In the genomic region with DNA sequence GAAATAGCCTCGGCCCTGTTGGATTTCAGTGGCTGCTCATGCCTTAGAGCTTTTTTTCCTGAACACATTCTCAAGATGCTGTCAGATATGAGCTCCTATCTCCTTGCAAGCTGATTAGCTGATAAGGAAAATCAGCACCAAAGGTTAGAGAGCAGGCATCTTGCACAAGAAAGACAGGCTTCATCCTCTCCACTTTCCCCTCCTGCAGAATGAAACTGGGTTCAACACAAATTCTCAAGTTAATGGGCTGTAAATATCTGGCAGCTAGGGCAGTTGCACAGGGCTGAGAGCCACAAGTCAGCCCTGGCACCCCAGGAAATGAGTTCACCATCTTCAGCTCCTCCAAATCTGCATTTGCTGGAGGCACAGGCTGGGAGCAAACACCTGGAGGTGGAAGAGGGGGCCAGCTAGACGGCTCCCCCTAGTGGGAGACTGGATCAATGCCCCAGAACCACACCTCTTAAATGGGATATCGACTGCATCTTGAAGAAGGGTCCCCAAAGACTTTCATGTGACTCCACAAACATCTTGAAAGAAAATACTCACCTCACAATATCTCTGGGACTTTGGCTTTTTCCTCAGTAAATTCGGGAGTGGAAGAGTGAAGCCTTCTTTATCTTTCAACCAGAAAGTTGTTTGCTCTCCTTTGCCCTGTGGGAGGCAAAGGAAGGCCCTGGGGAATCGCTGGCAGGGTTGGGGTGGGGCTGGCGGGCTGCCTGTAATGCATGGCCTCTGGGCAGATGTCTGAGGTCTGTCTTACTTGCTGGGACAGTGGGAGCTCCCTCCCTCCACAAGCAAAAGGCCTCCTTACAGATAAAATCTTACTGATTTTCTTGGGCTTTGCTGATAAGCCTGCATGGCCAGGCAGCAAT, we compare ENCODE assay signal across 1 cellular context.
TF ChIP-seq lines count a peak whose summit lies in the region.

No MANE protein-coding gene starts in this region.

TF ChIP-seq in HepG2, 621 proteins besides CTCF, POLR2A, EP300 and RAD21 (continued from another document and continues in another):
- TF ChIP-seq, protein P1, sequence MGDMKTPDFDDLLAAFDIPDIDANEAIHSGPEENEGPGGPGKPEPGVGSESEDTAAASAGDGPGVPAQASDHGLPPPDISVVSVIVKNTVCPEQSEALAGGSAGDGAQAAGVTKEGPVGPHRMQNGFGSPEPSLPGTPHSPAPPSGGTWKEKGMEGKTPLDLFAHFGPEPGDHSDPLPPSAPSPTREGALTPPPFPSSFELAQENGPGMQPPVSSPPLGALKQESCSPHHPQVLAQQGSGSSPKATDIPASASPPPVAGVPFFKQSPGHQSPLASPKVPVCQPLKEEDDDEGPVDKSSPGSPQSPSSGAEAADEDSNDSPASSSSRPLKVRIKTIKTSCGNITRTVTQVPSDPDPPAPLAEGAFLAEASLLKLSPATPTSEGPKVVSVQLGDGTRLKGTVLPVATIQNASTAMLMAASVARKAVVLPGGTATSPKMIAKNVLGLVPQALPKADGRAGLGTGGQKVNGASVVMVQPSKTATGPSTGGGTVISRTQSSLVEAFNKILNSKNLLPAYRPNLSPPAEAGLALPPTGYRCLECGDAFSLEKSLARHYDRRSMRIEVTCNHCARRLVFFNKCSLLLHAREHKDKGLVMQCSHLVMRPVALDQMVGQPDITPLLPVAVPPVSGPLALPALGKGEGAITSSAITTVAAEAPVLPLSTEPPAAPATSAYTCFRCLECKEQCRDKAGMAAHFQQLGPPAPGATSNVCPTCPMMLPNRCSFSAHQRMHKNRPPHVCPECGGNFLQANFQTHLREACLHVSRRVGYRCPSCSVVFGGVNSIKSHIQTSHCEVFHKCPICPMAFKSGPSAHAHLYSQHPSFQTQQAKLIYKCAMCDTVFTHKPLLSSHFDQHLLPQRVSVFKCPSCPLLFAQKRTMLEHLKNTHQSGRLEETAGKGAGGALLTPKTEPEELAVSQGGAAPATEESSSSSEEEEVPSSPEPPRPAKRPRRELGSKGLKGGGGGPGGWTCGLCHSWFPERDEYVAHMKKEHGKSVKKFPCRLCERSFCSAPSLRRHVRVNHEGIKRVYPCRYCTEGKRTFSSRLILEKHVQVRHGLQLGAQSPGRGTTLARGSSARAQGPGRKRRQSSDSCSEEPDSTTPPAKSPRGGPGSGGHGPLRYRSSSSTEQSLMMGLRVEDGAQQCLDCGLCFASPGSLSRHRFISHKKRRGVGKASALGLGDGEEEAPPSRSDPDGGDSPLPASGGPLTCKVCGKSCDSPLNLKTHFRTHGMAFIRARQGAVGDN (CRISPR knock-in tag; IDR thresholded peaks at IDR 0.05), result peak; percentile 54
- TF ChIP-seq, protein P2, sequence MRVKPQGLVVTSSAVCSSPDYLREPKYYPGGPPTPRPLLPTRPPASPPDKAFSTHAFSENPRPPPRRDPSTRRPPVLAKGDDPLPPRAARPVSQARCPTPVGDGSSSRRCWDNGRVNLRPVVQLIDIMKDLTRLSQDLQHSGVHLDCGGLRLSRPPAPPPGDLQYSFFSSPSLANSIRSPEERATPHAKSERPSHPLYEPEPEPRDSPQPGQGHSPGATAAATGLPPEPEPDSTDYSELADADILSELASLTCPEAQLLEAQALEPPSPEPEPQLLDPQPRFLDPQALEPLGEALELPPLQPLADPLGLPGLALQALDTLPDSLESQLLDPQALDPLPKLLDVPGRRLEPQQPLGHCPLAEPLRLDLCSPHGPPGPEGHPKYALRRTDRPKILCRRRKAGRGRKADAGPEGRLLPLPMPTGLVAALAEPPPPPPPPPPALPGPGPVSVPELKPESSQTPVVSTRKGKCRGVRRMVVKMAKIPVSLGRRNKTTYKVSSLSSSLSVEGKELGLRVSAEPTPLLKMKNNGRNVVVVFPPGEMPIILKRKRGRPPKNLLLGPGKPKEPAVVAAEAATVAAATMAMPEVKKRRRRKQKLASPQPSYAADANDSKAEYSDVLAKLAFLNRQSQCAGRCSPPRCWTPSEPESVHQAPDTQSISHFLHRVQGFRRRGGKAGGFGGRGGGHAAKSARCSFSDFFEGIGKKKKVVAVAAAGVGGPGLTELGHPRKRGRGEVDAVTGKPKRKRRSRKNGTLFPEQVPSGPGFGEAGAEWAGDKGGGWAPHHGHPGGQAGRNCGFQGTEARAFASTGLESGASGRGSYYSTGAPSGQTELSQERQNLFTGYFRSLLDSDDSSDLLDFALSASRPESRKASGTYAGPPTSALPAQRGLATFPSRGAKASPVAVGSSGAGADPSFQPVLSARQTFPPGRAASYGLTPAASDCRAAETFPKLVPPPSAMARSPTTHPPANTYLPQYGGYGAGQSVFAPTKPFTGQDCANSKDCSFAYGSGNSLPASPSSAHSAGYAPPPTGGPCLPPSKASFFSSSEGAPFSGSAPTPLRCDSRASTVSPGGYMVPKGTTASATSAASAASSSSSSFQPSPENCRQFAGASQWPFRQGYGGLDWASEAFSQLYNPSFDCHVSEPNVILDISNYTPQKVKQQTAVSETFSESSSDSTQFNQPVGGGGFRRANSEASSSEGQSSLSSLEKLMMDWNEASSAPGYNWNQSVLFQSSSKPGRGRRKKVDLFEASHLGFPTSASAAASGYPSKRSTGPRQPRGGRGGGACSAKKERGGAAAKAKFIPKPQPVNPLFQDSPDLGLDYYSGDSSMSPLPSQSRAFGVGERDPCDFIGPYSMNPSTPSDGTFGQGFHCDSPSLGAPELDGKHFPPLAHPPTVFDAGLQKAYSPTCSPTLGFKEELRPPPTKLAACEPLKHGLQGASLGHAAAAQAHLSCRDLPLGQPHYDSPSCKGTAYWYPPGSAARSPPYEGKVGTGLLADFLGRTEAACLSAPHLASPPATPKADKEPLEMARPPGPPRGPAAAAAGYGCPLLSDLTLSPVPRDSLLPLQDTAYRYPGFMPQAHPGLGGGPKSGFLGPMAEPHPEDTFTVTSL (CRISPR knock-in tag; IDR thresholded peaks at IDR 0.05; ENCODE audit: borderline replicate concordance), result no peak
- no peak for TF ChIP-seq MIER2 (CRISPR knock-in tag; IDR thresholded peaks at IDR 0.05)
- 0 out of 2 replicates have a peak, but pooled peaks have one; percentile 16 for TF ChIP-seq FOXK1 (CRISPR knock-in tag; IDR thresholded peaks at IDR 0.05; ENCODE audit: borderline replicate concordance, low read depth)
- TF ChIP-seq HOXA3 (CRISPR knock-in tag; IDR thresholded peaks at IDR 0.05), result peak; percentile 25; the same call in 1 of the 2 replicates
- TF ChIP-seq KLF16 (CRISPR knock-in tag; IDR thresholded peaks at IDR 0.05), result peak in 1 of 2 experiments; percentile 51; a peak in 1 of 4 replicates
- no peak for TF ChIP-seq XBP1 (CRISPR knock-in tag; IDR thresholded peaks at IDR 0.05)
- peak; percentile 24; the same call in 1 of the 2 replicates for TF ChIP-seq ZNF331 (CRISPR knock-in tag; IDR thresholded peaks at IDR 0.05)
- TF ChIP-seq XRCC5 (optimal IDR thresholded peaks at IDR 0.05; ENCODE audit: low read length), result peak; percentile 49
- peak; percentile 44 for TF ChIP-seq TEAD3 (CRISPR knock-in tag; optimal IDR thresholded peaks at IDR 0.05; ENCODE audit: borderline replicate concordance)
- peak; percentile 59 for TF ChIP-seq MED1 (CRISPR knock-in tag; IDR thresholded peaks at IDR 0.05)
- TF ChIP-seq, protein P3, sequence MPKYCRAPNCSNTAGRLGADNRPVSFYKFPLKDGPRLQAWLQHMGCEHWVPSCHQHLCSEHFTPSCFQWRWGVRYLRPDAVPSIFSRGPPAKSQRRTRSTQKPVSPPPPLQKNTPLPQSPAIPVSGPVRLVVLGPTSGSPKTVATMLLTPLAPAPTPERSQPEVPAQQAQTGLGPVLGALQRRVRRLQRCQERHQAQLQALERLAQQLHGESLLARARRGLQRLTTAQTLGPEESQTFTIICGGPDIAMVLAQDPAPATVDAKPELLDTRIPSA (CRISPR knock-in tag; IDR thresholded peaks at IDR 0.05; ENCODE audit: borderline replicate concordance), result no peak; the same call in 1 of the 2 replicates
- no peak for TF ChIP-seq TGIF2 (CRISPR knock-in tag; IDR thresholded peaks at IDR 0.05)
- TF ChIP-seq, protein P4, sequence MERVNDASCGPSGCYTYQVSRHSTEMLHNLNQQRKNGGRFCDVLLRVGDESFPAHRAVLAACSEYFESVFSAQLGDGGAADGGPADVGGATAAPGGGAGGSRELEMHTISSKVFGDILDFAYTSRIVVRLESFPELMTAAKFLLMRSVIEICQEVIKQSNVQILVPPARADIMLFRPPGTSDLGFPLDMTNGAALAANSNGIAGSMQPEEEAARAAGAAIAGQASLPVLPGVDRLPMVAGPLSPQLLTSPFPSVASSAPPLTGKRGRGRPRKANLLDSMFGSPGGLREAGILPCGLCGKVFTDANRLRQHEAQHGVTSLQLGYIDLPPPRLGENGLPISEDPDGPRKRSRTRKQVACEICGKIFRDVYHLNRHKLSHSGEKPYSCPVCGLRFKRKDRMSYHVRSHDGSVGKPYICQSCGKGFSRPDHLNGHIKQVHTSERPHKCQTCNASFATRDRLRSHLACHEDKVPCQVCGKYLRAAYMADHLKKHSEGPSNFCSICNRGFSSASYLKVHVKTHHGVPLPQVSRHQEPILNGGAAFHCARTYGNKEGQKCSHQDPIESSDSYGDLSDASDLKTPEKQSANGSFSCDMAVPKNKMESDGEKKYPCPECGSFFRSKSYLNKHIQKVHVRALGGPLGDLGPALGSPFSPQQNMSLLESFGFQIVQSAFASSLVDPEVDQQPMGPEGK (CRISPR knock-in tag; IDR thresholded peaks at IDR 0.05), result peak; percentile 36; the same call in 1 of the 2 replicates
- TF ChIP-seq, protein P5, sequence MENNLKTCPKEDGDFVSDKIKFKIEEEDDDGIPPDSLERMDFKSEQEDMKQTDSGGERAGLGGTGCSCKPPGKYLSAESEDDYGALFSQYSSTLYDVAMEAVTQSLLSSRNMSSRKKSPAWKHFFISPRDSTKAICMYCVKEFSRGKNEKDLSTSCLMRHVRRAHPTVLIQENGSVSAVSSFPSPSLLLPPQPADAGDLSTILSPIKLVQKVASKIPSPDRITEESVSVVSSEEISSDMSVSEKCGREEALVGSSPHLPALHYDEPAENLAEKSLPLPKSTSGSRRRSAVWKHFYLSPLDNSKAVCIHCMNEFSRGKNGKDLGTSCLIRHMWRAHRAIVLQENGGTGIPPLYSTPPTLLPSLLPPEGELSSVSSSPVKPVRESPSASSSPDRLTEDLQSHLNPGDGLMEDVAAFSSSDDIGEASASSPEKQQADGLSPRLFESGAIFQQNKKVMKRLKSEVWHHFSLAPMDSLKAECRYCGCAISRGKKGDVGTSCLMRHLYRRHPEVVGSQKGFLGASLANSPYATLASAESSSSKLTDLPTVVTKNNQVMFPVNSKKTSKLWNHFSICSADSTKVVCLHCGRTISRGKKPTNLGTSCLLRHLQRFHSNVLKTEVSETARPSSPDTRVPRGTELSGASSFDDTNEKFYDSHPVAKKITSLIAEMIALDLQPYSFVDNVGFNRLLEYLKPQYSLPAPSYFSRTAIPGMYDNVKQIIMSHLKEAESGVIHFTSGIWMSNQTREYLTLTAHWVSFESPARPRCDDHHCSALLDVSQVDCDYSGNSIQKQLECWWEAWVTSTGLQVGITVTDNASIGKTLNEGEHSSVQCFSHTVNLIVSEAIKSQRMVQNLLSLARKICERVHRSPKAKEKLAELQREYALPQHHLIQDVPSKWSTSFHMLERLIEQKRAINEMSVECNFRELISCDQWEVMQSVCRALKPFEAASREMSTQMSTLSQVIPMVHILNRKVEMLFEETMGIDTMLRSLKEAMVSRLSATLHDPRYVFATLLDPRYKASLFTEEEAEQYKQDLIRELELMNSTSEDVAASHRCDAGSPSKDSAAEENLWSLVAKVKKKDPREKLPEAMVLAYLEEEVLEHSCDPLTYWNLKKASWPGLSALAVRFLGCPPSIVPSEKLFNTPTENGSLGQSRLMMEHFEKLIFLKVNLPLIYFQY (CRISPR knock-in tag; IDR thresholded peaks at IDR 0.05; ENCODE audit: borderline replicate concordance), result no peak
- TF ChIP-seq, protein P6, sequence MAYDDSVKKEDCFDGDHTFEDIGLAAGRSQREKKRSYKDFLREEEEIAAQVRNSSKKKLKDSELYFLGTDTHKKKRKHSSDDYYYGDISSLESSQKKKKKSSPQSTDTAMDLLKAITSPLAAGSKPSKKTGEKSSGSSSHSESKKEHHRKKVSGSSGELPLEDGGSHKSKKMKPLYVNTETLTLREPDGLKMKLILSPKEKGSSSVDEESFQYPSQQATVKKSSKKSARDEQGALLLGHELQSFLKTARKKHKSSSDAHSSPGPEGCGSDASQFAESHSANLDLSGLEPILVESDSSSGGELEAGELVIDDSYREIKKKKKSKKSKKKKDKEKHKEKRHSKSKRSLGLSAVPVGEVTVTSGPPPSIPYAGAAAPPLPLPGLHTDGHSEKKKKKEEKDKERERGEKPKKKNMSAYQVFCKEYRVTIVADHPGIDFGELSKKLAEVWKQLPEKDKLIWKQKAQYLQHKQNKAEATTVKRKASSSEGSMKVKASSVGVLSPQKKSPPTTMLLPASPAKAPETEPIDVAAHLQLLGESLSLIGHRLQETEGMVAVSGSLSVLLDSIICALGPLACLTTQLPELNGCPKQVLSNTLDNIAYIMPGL (CRISPR knock-in tag; IDR thresholded peaks at IDR 0.05; ENCODE audit: borderline replicate concordance in 1 of 2, low read depth in 1 of 2), result peak; percentile 61 to 63; a peak in 2 of 4 replicates
- TF ChIP-seq, protein P7, sequence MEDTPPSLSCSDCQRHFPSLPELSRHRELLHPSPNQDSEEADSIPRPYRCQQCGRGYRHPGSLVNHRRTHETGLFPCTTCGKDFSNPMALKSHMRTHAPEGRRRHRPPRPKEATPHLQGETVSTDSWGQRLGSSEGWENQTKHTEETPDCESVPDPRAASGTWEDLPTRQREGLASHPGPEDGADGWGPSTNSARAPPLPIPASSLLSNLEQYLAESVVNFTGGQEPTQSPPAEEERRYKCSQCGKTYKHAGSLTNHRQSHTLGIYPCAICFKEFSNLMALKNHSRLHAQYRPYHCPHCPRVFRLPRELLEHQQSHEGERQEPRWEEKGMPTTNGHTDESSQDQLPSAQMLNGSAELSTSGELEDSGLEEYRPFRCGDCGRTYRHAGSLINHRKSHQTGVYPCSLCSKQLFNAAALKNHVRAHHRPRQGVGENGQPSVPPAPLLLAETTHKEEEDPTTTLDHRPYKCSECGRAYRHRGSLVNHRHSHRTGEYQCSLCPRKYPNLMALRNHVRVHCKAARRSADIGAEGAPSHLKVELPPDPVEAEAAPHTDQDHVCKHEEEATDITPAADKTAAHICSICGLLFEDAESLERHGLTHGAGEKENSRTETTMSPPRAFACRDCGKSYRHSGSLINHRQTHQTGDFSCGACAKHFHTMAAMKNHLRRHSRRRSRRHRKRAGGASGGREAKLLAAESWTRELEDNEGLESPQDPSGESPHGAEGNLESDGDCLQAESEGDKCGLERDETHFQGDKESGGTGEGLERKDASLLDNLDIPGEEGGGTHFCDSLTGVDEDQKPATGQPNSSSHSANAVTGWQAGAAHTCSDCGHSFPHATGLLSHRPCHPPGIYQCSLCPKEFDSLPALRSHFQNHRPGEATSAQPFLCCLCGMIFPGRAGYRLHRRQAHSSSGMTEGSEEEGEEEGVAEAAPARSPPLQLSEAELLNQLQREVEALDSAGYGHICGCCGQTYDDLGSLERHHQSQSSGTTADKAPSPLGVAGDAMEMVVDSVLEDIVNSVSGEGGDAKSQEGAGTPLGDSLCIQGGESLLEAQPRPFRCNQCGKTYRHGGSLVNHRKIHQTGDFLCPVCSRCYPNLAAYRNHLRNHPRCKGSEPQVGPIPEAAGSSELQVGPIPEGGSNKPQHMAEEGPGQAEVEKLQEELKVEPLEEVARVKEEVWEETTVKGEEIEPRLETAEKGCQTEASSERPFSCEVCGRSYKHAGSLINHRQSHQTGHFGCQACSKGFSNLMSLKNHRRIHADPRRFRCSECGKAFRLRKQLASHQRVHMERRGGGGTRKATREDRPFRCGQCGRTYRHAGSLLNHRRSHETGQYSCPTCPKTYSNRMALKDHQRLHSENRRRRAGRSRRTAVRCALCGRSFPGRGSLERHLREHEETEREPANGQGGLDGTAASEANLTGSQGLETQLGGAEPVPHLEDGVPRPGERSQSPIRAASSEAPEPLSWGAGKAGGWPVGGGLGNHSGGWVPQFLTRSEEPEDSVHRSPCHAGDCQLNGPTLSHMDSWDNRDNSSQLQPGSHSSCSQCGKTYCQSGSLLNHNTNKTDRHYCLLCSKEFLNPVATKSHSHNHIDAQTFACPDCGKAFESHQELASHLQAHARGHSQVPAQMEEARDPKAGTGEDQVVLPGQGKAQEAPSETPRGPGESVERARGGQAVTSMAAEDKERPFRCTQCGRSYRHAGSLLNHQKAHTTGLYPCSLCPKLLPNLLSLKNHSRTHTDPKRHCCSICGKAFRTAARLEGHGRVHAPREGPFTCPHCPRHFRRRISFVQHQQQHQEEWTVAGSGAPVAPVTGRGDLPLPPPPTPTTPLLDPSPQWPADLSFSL (CRISPR knock-in tag; IDR thresholded peaks at IDR 0.05), result no peak
- 0 out of 2 replicates have a peak, but pooled peaks have one; percentile 6 for TF ChIP-seq HNF4A (CRISPR knock-in tag; IDR thresholded peaks at IDR 0.05)
- peak; percentile 33 for TF ChIP-seq SKI (IDR thresholded peaks at IDR 0.05; ENCODE audit: partially characterized antibody)
